2 cellular contexts compared by ENCODE assay signal in genomic region chr11:64742940-64743590, GRCh38.
TF ChIP-seq lines count a peak whose summit lies in the region.

No MANE protein-coding gene starts in this region.

TF ChIP-seq in HEK293, 187 proteins besides CTCF, POLR2A, EP300 and RAD21 (continued from another document and continues in another):
- TF ChIP-seq ZBTB44 (tag by site-specific recombination; IDR thresholded peaks at IDR 0.05) (no peak), ZNF416 (tag by site-specific recombination; IDR thresholded peaks at IDR 0.05) (no peak), PATZ1 (tag by site-specific recombination; IDR thresholded peaks at IDR 0.05) (peak; percentile 57), ZNF514 (tag by site-specific recombination; IDR thresholded peaks at IDR 0.05) (no peak), TCF7L2 (IDR thresholded peaks at IDR 0.05; ENCODE audit: borderline replicate concordance, low read depth, low read length) (no peak), ZNF610 (tag by site-specific recombination; IDR thresholded peaks at IDR 0.05; ENCODE audit: borderline replicate concordance) (no peak), ZNF391 (tag by site-specific recombination; IDR thresholded peaks at IDR 0.05; ENCODE audit: borderline replicate concordance, low read depth) (no peak), ZNF292 (tag by site-specific recombination; IDR thresholded peaks at IDR 0.05; ENCODE audit: borderline replicate concordance, low read depth) (no peak), ZNF692 (tag by site-specific recombination; IDR thresholded peaks at IDR 0.05) (peak; percentile 39; the same call in 1 of the 2 replicates), ZNF335 (tag by site-specific recombination; conservative IDR thresholded peaks at IDR 0.05) (peak; percentile 39), ZNF16 (tag by site-specific recombination; IDR thresholded peaks at IDR 0.05; ENCODE audit: low read depth) (no peak), ZNF214 (tag by site-specific recombination; IDR thresholded peaks at IDR 0.05; ENCODE audit: borderline replicate concordance) (no peak), ZNF362 (tag by site-specific recombination; IDR thresholded peaks at IDR 0.05) (no peak), ZBTB8A (tag by site-specific recombination; IDR thresholded peaks at IDR 0.05) (peak; percentile 69), ZNF670 (tag by site-specific recombination; IDR thresholded peaks at IDR 0.05; ENCODE audit: low read depth) (no peak), ZBTB7A (tag by site-specific recombination; IDR thresholded peaks at IDR 0.05; ENCODE audit: low read depth) (no peak; the same call in 1 of the 2 replicates), ZBTB1 (tag by site-specific recombination; IDR thresholded peaks at IDR 0.05) (no peak), GFI1B (tag by site-specific recombination; IDR thresholded peaks at IDR 0.05) (no peak), ZXDB (tag by site-specific recombination; IDR thresholded peaks at IDR 0.05) (0 out of 2 replicates have a peak, but pooled peaks have one; percentile 25), AEBP2 (tag by site-specific recombination; IDR thresholded peaks at IDR 0.05; ENCODE audit: borderline replicate concordance) (no peak), ZNF548 (tag by site-specific recombination; IDR thresholded peaks at IDR 0.05) (no peak), ZNF146 (tag by site-specific recombination; IDR thresholded peaks at IDR 0.05) (no peak)

TF ChIP-seq in SK-N-SH treated with all-trans-retinoic acid at 6 μM for 48 hours, 23 proteins besides CTCF, POLR2A, EP300 and RAD21:
- TF ChIP-seq TSHZ2 (CRISPR knock-in tag; IDR thresholded peaks at IDR 0.05) (no peak), PPARA (CRISPR knock-in tag; IDR thresholded peaks at IDR 0.05; ENCODE audit: borderline replicate concordance) (no peak), ZNF565 (CRISPR knock-in tag; conservative IDR thresholded peaks at IDR 0.05; ENCODE audit: low read depth) (no peak), CSDC2 (CRISPR knock-in tag; IDR thresholded peaks at IDR 0.05) (no peak), SNAI2 (CRISPR knock-in tag; IDR thresholded peaks at IDR 0.05) (no peak), ESRRG (CRISPR knock-in tag; IDR thresholded peaks at IDR 0.05) (no peak), ZC3H10 (CRISPR knock-in tag; IDR thresholded peaks at IDR 0.05) (no peak), PATZ1 (CRISPR knock-in tag; IDR thresholded peaks at IDR 0.05; ENCODE audit: borderline replicate concordance) (no peak), TOX (CRISPR knock-in tag; IDR thresholded peaks at IDR 0.05; ENCODE audit: borderline replicate concordance) (no peak), BACH2 (CRISPR knock-in tag; IDR thresholded peaks at IDR 0.05; ENCODE audit: borderline replicate concordance) (no peak), TCF4 (CRISPR knock-in tag; IDR thresholded peaks at IDR 0.05; ENCODE audit: borderline replicate concordance) (no peak), ZFP30 (CRISPR knock-in tag; IDR thresholded peaks at IDR 0.05) (no peak)
